In genomic region chr11:2582436-2582931, GRCh38 we compare ENCODE assay signal across 9 cellular contexts.
DNase-seq lines count a peak whose midpoint lies in the region; ATAC-seq lines count a peak whose summit lies in the region.
"Had no signal": no experiment of that assay in that cellular context is flagged by ENCODE, and none has a peak within 500 bp of the region (broad histone marks: within the 10 kb centered on the region; RNA-seq: fewer than 3 reads in every experiment).

No MANE protein-coding gene starts in this region.

- H3K36me3 Mint-ChIP-seq in T-helper 17 cell (ENCODE audit: low read depth), result no peaks in the 10 kb centered on the region

- H3K9me3 ChIP-seq in T-helper 17 cell (ENCODE audit: control insufficient read depth, low read length, poor library complexity, severe bottlenecking) (no peaks in the 10 kb centered on the region), right cardiac atrium (ENCODE audit: control insufficient read depth, low read length) (no peaks in the 10 kb centered on the region)

- no peaks in the 10 kb centered on the region for H3K4me1 ChIP-seq in right cardiac atrium (ENCODE audit: control insufficient read depth, insufficient read depth, low read length)

- intact Hi-C loops in right cardiac atrium (cut with DNase I), result no loop called here

- H3K27me3 ChIP-seq in right cardiac atrium (ENCODE audit: control insufficient read depth, insufficient read depth), result no peaks in the 10 kb centered on the region

- H3K4me3 ChIP-seq in right cardiac atrium (ENCODE audit: low read length), result no peak overlapping the region

- no peaks in the 10 kb centered on the region for H3K4me1 Mint-ChIP-seq in T-helper 17 cell

- H3K27ac ChIP-seq in right cardiac atrium (ENCODE audit: low read length), result no peak overlapping the region

- no peak for ATAC-seq in T-helper 17 cell
- ATAC-seq in right cardiac atrium, result no peak

- peak; percentile 0 for DNase-seq in Daoy (ENCODE audit: low read depth)
- peak in 2 of 3 donors; percentile 4 to 7 for DNase-seq in T-helper 17 cell
- peak; percentile 20 to 63 (median 21) for DNase-seq in right cardiac atrium
- peak; percentile 39 for DNase-seq in retina
- DNase-seq in NCI-H146 treated with DMSO at 0.1 percent for 48 hours (lab: John Stamatoyannopoulos, UW; ENCODE audit: unreplicated experiment), result no peak
- DNase-seq in NCI-H226, result no peak
- no peak for DNase-seq in NCI-H1436 treated with DMSO at 0.1 percent for 48 hours (lab: John Stamatoyannopoulos, UW)
- DNase-seq: kidney glomerular epithelial cell, NCI-H2171 had no signal

- WGBS in right cardiac atrium, result 64% methylated on average over 11 of the region's 11 CpGs

- no peak overlapping the region for H3K4me3 Mint-ChIP-seq in T-helper 17 cell

- H3K27ac Mint-ChIP-seq in T-helper 17 cell, result no peak overlapping the region

- no peaks in the 10 kb centered on the region for H3K27me3 Mint-ChIP-seq in T-helper 17 cell

Comparison
In these comparisons a context has a peak if more than half of its experiments do, and no peak if none do; other contexts are left out.
1. DNase-seq: peak in Daoy (single experiment), T-helper 17 cell (2 of 3), right cardiac atrium (3 of 3) and retina (single experiment); none in NCI-H146 treated with DMSO at 0.1 percent for 48 hours (single experiment), NCI-H226 (single experiment) and NCI-H1436 treated with DMSO at 0.1 percent for 48 hours (single experiment).